ENCODE assay signal across 10 cellular contexts in genomic region chr5:132813599-132814440, GRCh38. TPM values are rescaled to one million over a fixed set of nuclear protein-coding genes. Genes with fewer than 3 reads are reported as not detected.
A peak's percentile ranks its signal among the peaks of the same experiment; 100 is the strongest.
DNase-seq lines count a peak whose midpoint lies in the region; ATAC-seq, FAIRE-seq and TF ChIP-seq lines count a peak whose summit lies in the region.
"Had no signal": no experiment of that assay in that cellular context is flagged by ENCODE, and none has a peak within 500 bp of the region (broad histone marks: within the 10 kb centered on the region; RNA-seq: fewer than 3 reads in every experiment).

No MANE protein-coding gene starts in this region.

- FAIRE-seq in D721Med (lab: Jason Lieb, UNC): no peak

- peak overlapping the region; percentile 77 for H3K27ac ChIP-seq in duodenal mucosa (ENCODE audit: low read depth, low read length)
- H3K27ac ChIP-seq: 22Rv1 had no signal

- H3K4me3 ChIP-seq in duodenal mucosa (ENCODE audit: low read depth in 1 of 2, low read length in 2 of 2): peak overlapping the region; percentile 65 to 76
- peak overlapping the region; percentile 26 for H3K4me3 ChIP-seq in mucosa of descending colon

- intact Hi-C loops in mucosa of descending colon (cut with DNase I, micrococcal nuclease): loop anchor here in 1 of 2 donors (10.0 kb wide), 1 partner anchor 429 kb away; no protein-coding TSS in a partner anchor
- intact Hi-C loops in posterior vena cava (cut with DNase I): no loop called here

- H3K36me3 ChIP-seq in duodenal mucosa (ENCODE audit: control insufficient read depth in 1 of 2, insufficient read depth in 2 of 2, low read length in 2 of 2) (no peaks in the 10 kb centered on the region), mucosa of descending colon (ENCODE audit: low read depth) (no peaks in the 10 kb centered on the region)

- H3K4me1 ChIP-seq in duodenal mucosa (ENCODE audit: control insufficient read depth in 1 of 2, insufficient read depth in 2 of 2, low read length in 2 of 2) (peaks cover 13 to 43% of the 10 kb centered on the region in 2 donors), mucosa of descending colon (ENCODE audit: low read depth) (peaks cover 14% of the 10 kb centered on the region)

- H3K9me3 ChIP-seq in duodenal mucosa (ENCODE audit: control insufficient read depth in 1 of 2, low read length in 2 of 2) (no peaks in the 10 kb centered on the region), mucosa of descending colon (no peaks in the 10 kb centered on the region)

- H3K9ac ChIP-seq in duodenal mucosa (ENCODE audit: low read depth in 1 of 2, low read length in 2 of 2): peak overlapping the region; percentile 57 to 71

- ATAC-seq in mucosa of descending colon: peak; percentile 78

- peak; percentile 82 for DNase-seq in DMS 273 (lab: John Stamatoyannopoulos, UW; ENCODE audit: unreplicated experiment)
- DNase-seq in DMS 273 treated with DMSO at 0.1 percent for 48 hours (lab: John Stamatoyannopoulos, UW): no peak
- DNase-seq in RPMI8226: peak; percentile 22
- peak in 2 of 3 donors; percentile 59 to 72 for DNase-seq in mucosa of descending colon
- no peak for DNase-seq in NCI-H774 (lab: John Stamatoyannopoulos, UW)
- DNase-seq in posterior vena cava (ENCODE audit: low spot score): no peak
- DNase-seq in D721Med (ENCODE audit: insufficient read length, low spot score): no peak

- TF ChIP-seq CTCF in mucosa of descending colon (IDR thresholded peaks at IDR 0.05) (no peak), D721Med (IDR thresholded peaks at IDR 0.05; ENCODE audit: insufficient read depth, missing control alignments) (no peak)

- peaks cover 5 to 8% of the 10 kb centered on the region in 2 donors for H3K27me3 ChIP-seq in duodenal mucosa (ENCODE audit: control insufficient read depth in 1 of 2, insufficient read depth in 2 of 2, low read length in 2 of 2)

RNA-seq across cellular contexts. Expression of gene SOWAHA, which starts 0.7 kb away (rescaled TPM):
- 10 to 100 TPM; 11.6 to 44.5 (median 24.3) TPM for total RNA-seq in mucosa of descending colon
- total RNA-seq in posterior vena cava: not detected
- total RNA-seq: neural crest cell had no signal

RNA-seq across cellular contexts. Expression of gene SHROOM1, which starts 16.6 kb away (rescaled TPM):
- total RNA-seq in mucosa of descending colon: 10 to 100 TPM; 37.3 to 93.5 (median 63.0) TPM
- total RNA-seq in posterior vena cava: 1 to 10 TPM; 5.2 to 6.8 TPM

RNA-seq across cellular contexts. Expression of gene SEPTIN8, which starts 36.8 kb away (rescaled TPM):
- 10 to 100 TPM; 49.9 to 64.7 (median 61.1) TPM for total RNA-seq in mucosa of descending colon
- total RNA-seq in posterior vena cava: 10 to 100 TPM; 42.9 to 54.8 TPM

RNA-seq across cellular contexts. Expression of gene GDF9, which starts 52.4 kb away (rescaled TPM):
- total RNA-seq in mucosa of descending colon: under 1 TPM; 0.28 to 0.41 (median 0.36) TPM
- total RNA-seq in posterior vena cava: under 1 TPM; 0.33 to 0.51 TPM

RNA-seq across cellular contexts. Expression of gene UQCRQ, which starts 52.6 kb away (rescaled TPM):
- total RNA-seq in mucosa of descending colon (100 to 1,000 TPM; 448 to 727 (median 690) TPM), posterior vena cava (100 to 1,000 TPM; 364 to 379 TPM)

Comparison
In these comparisons a context has a peak if more than half of its experiments do, and no peak if none do; other contexts are left out.
1. DNase-seq: peak in DMS 273 (single experiment), RPMI8226 (single experiment) and mucosa of descending colon (2 of 3); none in DMS 273 treated with DMSO at 0.1 percent for 48 hours (single experiment), NCI-H774 (single experiment), posterior vena cava (single experiment) and D721Med (single experiment).
2. RNA of gene SOWAHA, which starts 0.7 kb away (total RNA-seq): 11.6 to 44.5 TPM in mucosa of descending colon; not detected in posterior vena cava; every median in the first group is over 10 times any median in the second.
3. RNA of gene SHROOM1, which starts 16.6 kb away (total RNA-seq): 37.3 to 93.5 TPM in mucosa of descending colon; 5.2 to 6.8 TPM in posterior vena cava; every median in the first group is over 4 times any median in the second.